Comparison of ENCODE assay signal across 1 cellular context in genomic region chr1:206713910-206714312, GRCh38.
TF ChIP-seq lines count a peak whose summit lies in the region.

No MANE protein-coding gene starts in this region.

TF ChIP-seq in K562, 482 proteins besides CTCF, POLR2A, EP300 and RAD21 (continued from another document):
- TF ChIP-seq IRF1 (CRISPR knock-in tag; IDR thresholded peaks at IDR 0.05; ENCODE audit: borderline replicate concordance) (no peak), HMGXB4 (CRISPR knock-in tag; IDR thresholded peaks at IDR 0.05) (no peak), ZEB2 (IDR thresholded peaks at IDR 0.05) (peak; percentile 23; the same call in 1 of the 2 replicates), MTA1 (IDR thresholded peaks at IDR 0.05; ENCODE audit: borderline replicate concordance) (no peak), ZNF23 (CRISPR knock-in tag; IDR thresholded peaks at IDR 0.05) (no peak)
